Comparison of ENCODE assay signal across 23 cellular contexts in the genomic region with DNA sequence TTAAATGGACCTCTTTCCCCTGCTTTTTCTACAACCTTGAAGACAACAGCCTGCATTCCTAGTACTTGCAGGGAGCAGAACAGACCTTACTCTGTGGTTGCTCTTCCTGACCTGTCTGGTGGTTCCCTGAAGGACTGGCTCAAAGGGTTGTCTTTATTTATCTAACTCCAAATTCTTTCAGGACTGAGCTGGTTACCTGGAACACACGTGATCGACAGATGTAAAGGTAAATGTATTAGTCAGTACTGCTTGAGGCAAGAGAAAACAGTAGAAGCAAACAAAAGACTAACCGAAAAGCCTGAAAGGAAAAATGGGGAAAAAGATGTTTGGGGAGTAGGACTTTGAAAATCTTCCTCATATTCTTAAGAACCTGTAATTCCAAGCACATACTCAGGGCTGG. TPM values are rescaled to one million over a fixed set of nuclear protein-coding genes. Genes with fewer than 3 reads are reported as not detected.
DNase-seq lines count a peak whose midpoint lies in the region; FAIRE-seq and TF ChIP-seq lines count a peak whose summit lies in the region.
"Had no signal": no experiment of that assay in that cellular context is flagged by ENCODE, and none has a peak within 500 bp of the region (broad histone marks: within the 10 kb centered on the region; RNA-seq: fewer than 3 reads in every experiment).

No MANE protein-coding gene starts in this region.

- H3K36me3 ChIP-seq in duodenal mucosa (ENCODE audit: control insufficient read depth in 1 of 2, insufficient read depth in 2 of 2, low read length in 2 of 2) (peaks cover 75 to 89% of the 10 kb centered on the region in 2 donors), kidney (ENCODE audit: control insufficient read depth in 1 of 2, insufficient read depth in 2 of 2, low read length in 2 of 2) (peaks cover 45 to 87% of the 10 kb centered on the region in 2 donors), subcutaneous abdominal adipose tissue (ENCODE audit: control insufficient read depth in 5 of 5, insufficient read depth in 5 of 5, low read length in 5 of 5) (peaks cover 77 to 90% (median 85%) of the 10 kb centered on the region in 5 donors), Karpas-422 (ENCODE audit: insufficient read depth, low read length) (peaks cover 97% of the 10 kb centered on the region)

- DNase-seq in activated naive CD4-positive, alpha-beta T cell treated with anti-CD3 and anti-CD28 coated beads, Interleukin-2, amount 50 U/mL, for 16 hours = no peak
- DNase-seq in kidney (no peak), NCI-H1105 (lab: John Stamatoyannopoulos, UW) (no peak), Karpas-422 (no peak)
- DNase-seq in activated effector memory CD4-positive, alpha-beta T cell treated with Interleukin-2 at 50 U/mL for 16 hours = no peak
- DNase-seq: AML-193; Calu3; CD4-positive, alpha-beta T cell; DMS 273 treated with DMSO at 0.1 percent for 48 hours; DMS53; HCEC 1CT had no signal

- H3K9me3 Mint-ChIP-seq in activated naive CD4-positive, alpha-beta T cell treated with anti-CD3 and anti-CD28 coated beads, Interleukin-2, amount 50 U/mL, for 24 hours = peaks cover 28% of the 10 kb centered on the region

- no peak overlapping the region for H3K27ac Mint-ChIP-seq in activated naive CD4-positive, alpha-beta T cell treated with anti-CD3 and anti-CD28 coated beads, Interleukin-2, amount 50 U/mL, for 24 hours
- H3K27ac Mint-ChIP-seq: CD4-positive, alpha-beta T cell; GM23338 had no signal

- no peak overlapping the region for H3K27ac ChIP-seq in duodenal mucosa (ENCODE audit: low read depth, low read length)
- H3K27ac ChIP-seq in kidney (ENCODE audit: low read depth in 2 of 2, low read length in 2 of 2) = no peak overlapping the region
- H3K27ac ChIP-seq in subcutaneous abdominal adipose tissue (ENCODE audit: low read depth, low read length) = no peak overlapping the region
- no peak overlapping the region for H3K27ac ChIP-seq in Karpas-422 (ENCODE audit: low read length)
- H3K27ac ChIP-seq: 22Rv1, A549, C4-2B had no signal

- no peak overlapping the region for H3K4me2 ChIP-seq in Karpas-422 (ENCODE audit: low read depth, low read length, poor library complexity, severe bottlenecking)
- H3K4me2 ChIP-seq: A549, GM23338 had no signal

- H2AFZ ChIP-seq in Karpas-422 (ENCODE audit: low read length) = no peak overlapping the region
- H2AFZ ChIP-seq: GM23338 had no signal

- H4K20me1 ChIP-seq in Karpas-422 (ENCODE audit: insufficient read depth, low read depth, low read length) = no peaks in the 10 kb centered on the region

- TF ChIP-seq CTCF in kidney (IDR thresholded peaks at IDR 0.05; ENCODE audit: borderline replicate concordance, extremely low read depth, insufficient read depth) = no peak

- H3K4me3 Mint-ChIP-seq in activated naive CD4-positive, alpha-beta T cell treated with anti-CD3 and anti-CD28 coated beads, Interleukin-2, amount 50 U/mL, for 24 hours = peak overlapping the region; percentile 13
- H3K4me3 Mint-ChIP-seq: CD4-positive, alpha-beta T cell; GM23338 had no signal

- H3K79me2 ChIP-seq in Karpas-422 (ENCODE audit: low read length) = no peaks in the 10 kb centered on the region

- H3K4me1 ChIP-seq in duodenal mucosa (ENCODE audit: control insufficient read depth in 1 of 2, insufficient read depth in 2 of 2, low read length in 2 of 2) (no peaks in the 10 kb centered on the region), kidney (ENCODE audit: control insufficient read depth in 1 of 2, insufficient read depth in 1 of 2, low read depth in 1 of 2, low read length in 2 of 2) (no peaks in the 10 kb centered on the region), subcutaneous abdominal adipose tissue (ENCODE audit: control insufficient read depth in 5 of 5, insufficient read depth in 5 of 5, low read length in 5 of 5) (no peaks in the 10 kb centered on the region), Karpas-422 (ENCODE audit: low read length) (no peaks in the 10 kb centered on the region)
- H3K4me1 ChIP-seq: A549 had no signal

- H3K4me3 ChIP-seq in duodenal mucosa (ENCODE audit: low read depth in 1 of 2, low read length in 2 of 2) (peak overlapping the region; percentile 6 to 24), kidney (ENCODE audit: low read length in 2 of 2) (peak overlapping the region; percentile 25 to 41), subcutaneous abdominal adipose tissue (ENCODE audit: low read depth in 1 of 5, low read length in 5 of 5) (peak overlapping the region; percentile 24 to 60 (median 45)), Karpas-422 (ENCODE audit: low read length) (no peak overlapping the region)
- H3K4me3 ChIP-seq: A549, GM23338 had no signal

- intact Hi-C loops in kidney (cut with DNase I) = no loop called here

- peaks cover 87% of the 10 kb centered on the region for H3K36me3 Mint-ChIP-seq in activated naive CD4-positive, alpha-beta T cell treated with anti-CD3 and anti-CD28 coated beads, Interleukin-2, amount 50 U/mL, for 24 hours

- H3K9me2 ChIP-seq in Karpas-422 (replicated peaks; ENCODE audit: insufficient read depth, low read length) = no peaks in the 10 kb centered on the region

- H3K9ac ChIP-seq in duodenal mucosa (ENCODE audit: low read depth in 1 of 2, low read length in 2 of 2) (no peak overlapping the region), kidney (ENCODE audit: low read length in 2 of 2) (no peak overlapping the region), subcutaneous abdominal adipose tissue (ENCODE audit: low read length in 5 of 5) (no peak overlapping the region), Karpas-422 (ENCODE audit: low read length) (no peak overlapping the region)

- no peak for FAIRE-seq in kidney (lab: Jason Lieb, UNC)
- FAIRE-seq: A549, G401.6, GM12891, H54 had no signal

- H3K4me1 Mint-ChIP-seq in activated naive CD4-positive, alpha-beta T cell treated with anti-CD3 and anti-CD28 coated beads, Interleukin-2, amount 50 U/mL, for 24 hours = no peaks in the 10 kb centered on the region
- H3K4me1 Mint-ChIP-seq: GM23338 had no signal

- H3K9me3 ChIP-seq in duodenal mucosa (ENCODE audit: control insufficient read depth in 1 of 2, low read length in 2 of 2) (peaks cover 85% of the 10 kb centered on the region in 2 donors), kidney (ENCODE audit: control insufficient read depth in 1 of 2, low read length in 2 of 2) (peaks cover 65 to 93% of the 10 kb centered on the region in 2 donors), subcutaneous abdominal adipose tissue (ENCODE audit: control insufficient read depth in 5 of 5, low read length in 5 of 5) (peaks cover 83 to 95% (median 90%) of the 10 kb centered on the region in 5 donors), Karpas-422 (ENCODE audit: low read length) (peaks cover 75% of the 10 kb centered on the region)

- H3K27me3 Mint-ChIP-seq in activated naive CD4-positive, alpha-beta T cell treated with anti-CD3 and anti-CD28 coated beads, Interleukin-2, amount 50 U/mL, for 24 hours = no peaks in the 10 kb centered on the region
- H3K27me3 Mint-ChIP-seq: CD4-positive, alpha-beta T cell had no signal

- no peaks in the 10 kb centered on the region for H3K27me3 ChIP-seq in duodenal mucosa (ENCODE audit: control insufficient read depth in 1 of 2, insufficient read depth in 2 of 2, low read length in 2 of 2)
- no peaks in the 10 kb centered on the region for H3K27me3 ChIP-seq in subcutaneous abdominal adipose tissue (ENCODE audit: control insufficient read depth in 5 of 5, insufficient read depth in 4 of 5, low read length in 5 of 5)
- H3K27me3 ChIP-seq in Karpas-422 (ENCODE audit: low read length) = no peaks in the 10 kb centered on the region

RNA-seq across cellular contexts. Expression of a gene that starts 17.9 kb away (rescaled TPM):
- total RNA-seq in kidney = 28.5 TPM
- polyA plus RNA-seq in kidney (ENCODE audit: insufficient read depth, low read depth, low replicate concordance) = 7.5 TPM
- total RNA-seq in Karpas-422 (2014; rRNA removed; shearing (Covaris generic); ENCODE audit: low replicate concordance) = 48.4 and 78.6 TPM in 2 replicates

RNA-seq across cellular contexts. Expression of a gene that starts 18.0 kb away (rescaled TPM):
- total RNA-seq in kidney = not detected
- not detected for polyA plus RNA-seq in kidney (ENCODE audit: insufficient read depth, low read depth, low replicate concordance)
- not detected in 2 replicates for total RNA-seq in Karpas-422 (2014; rRNA removed; shearing (Covaris generic); ENCODE audit: low replicate concordance)
- total RNA-seq: Calu3; CD4-positive, alpha-beta T cell; GM23338; HT-29 had no signal
- polyA plus RNA-seq: A549, BJ, GM23338 had no signal
